In the genomic region with DNA sequence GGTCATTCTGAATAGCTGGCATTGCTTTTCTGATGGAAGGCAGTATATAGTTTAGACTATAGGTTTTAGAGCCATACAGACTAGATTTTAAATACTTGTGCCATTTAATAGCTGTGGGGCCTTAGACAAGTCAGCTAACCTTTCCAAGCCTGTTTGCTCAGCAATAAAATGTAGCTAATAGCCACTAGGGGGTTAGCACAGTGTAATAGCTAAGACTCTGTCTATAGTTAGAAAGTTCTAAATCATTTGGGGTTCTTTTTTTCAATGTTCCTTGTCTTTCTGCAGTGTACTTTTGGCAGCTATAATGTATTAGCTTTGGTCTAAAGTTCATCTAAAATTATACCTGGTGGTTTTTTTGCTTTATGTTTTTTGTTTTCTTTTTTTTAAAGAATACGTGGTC, we compare ENCODE assay signal across 11 cellular contexts. TPM values are rescaled to one million over a fixed set of nuclear protein-coding genes. Genes with fewer than 3 reads are reported as not detected.
A peak's percentile ranks its signal among the peaks of the same experiment; 100 is the strongest.
DNase-seq lines count a peak whose midpoint lies in the region; ATAC-seq and TF ChIP-seq lines count a peak whose summit lies in the region.
"Had no signal": no experiment of that assay in that cellular context is flagged by ENCODE, and none has a peak within 500 bp of the region (broad histone marks: within the 10 kb centered on the region; RNA-seq: fewer than 3 reads in every experiment).

No MANE protein-coding gene starts in this region.

- H3K27ac ChIP-seq in HCT116 (ENCODE audit: low read depth, low read length) (no peak overlapping the region), VCaP (no peak overlapping the region)

- peaks cover 56 to 66% of the 10 kb centered on the region in 2 experiments for H3K36me3 ChIP-seq in HCT116 (ENCODE audit: control insufficient read depth in 1 of 2, insufficient read depth in 2 of 2, low read length in 2 of 2)

- intact Hi-C loops in HCT116 (cut with micrococcal nuclease) = no loop called here

- no peaks in the 10 kb centered on the region for H3K9me2 ChIP-seq in HCT116 (ENCODE audit: insufficient read depth)

- TF ChIP-seq POLR2A in HCT116 (IDR thresholded peaks at IDR 0.05; ENCODE audit: borderline replicate concordance, extremely low read depth, insufficient read depth, insufficient read length) = no peak
- no peak for TF ChIP-seq POLR2A in erythroblast (IDR thresholded peaks at IDR 0.05; ENCODE audit: low read length)

- no peak overlapping the region for H3K4me3 ChIP-seq in HCT116 (replicated peaks in 1 of 2; ENCODE audit: low read depth in 1 of 2, low read length in 2 of 2)

- DNase-seq in DMS114 treated with DMSO at 0.1 percent for 48 hours (lab: John Stamatoyannopoulos, UW; ENCODE audit: unreplicated experiment) (peak; percentile 18), HCT116 (ENCODE audit: low read depth, low spot score) (no peak), lung microvascular endothelial cell (ENCODE audit: low read depth in 2 of 2) (peak; percentile 16 to 17), erythroblast (lab: John Stamatoyannopoulos, UW) (no peak), occipital lobe (lab: John Stamatoyannopoulos, UW) (no peak), hippocampal formation (lab: John Stamatoyannopoulos, UW) (no peak), NOMO-1 treated with DMSO at 0.1 percent for 48 hours (lab: John Stamatoyannopoulos, UW; ENCODE audit: unreplicated experiment) (no peak)
- DNase-seq: activated naive CD4-positive, alpha-beta T cell; effector memory CD4-positive, alpha-beta T cell; NCI-H748 treated with DMSO at 0.1 percent for 48 hours had no signal

- POLR2A ChIA-PET in HCT116 (lab: Charles Lee) = interaction anchor here (0.6 kb wide), 1 partner anchor 141 kb away, joined by 3 read pairs; no protein-coding TSS in a partner anchor

- CTCF ChIA-PET in HCT116 (lab: Charles Lee) = interaction anchor here (0.6 to 1.0 kb wide), 2 partner anchors 113 to 494 kb away, joined by 3 read pairs; no protein-coding TSS in a partner anchor

- no peaks in the 10 kb centered on the region for H3K9me3 ChIP-seq in HCT116 (ENCODE audit: control insufficient read depth in 1 of 2, insufficient read depth in 1 of 2, low read depth in 1 of 2, low read length in 2 of 2)

- peak in 2 of 3 experiments; percentile 35 to 49; a peak in 4 of 6 replicates for TF ChIP-seq CTCF in HCT116 (IDR thresholded peaks at IDR 0.05 in 2 of 3, conservative IDR thresholded peaks at IDR 0.05 in 1 of 3; ENCODE audit: borderline replicate concordance in 1 of 3, insufficient read depth in 1 of 3, low read depth in 2 of 3, low read length in 2 of 3)
- peak; percentile 62 for TF ChIP-seq CTCF in VCaP (conservative IDR thresholded peaks at IDR 0.05)

- no peaks in the 10 kb centered on the region for H3K27me3 ChIP-seq in HCT116 (ENCODE audit: insufficient read depth, low read length)

- no TSS peak for BruUV-seq in HCT116 (replicated peaks; lab: Mats Ljungman, UMichigan)

- no peak overlapping the region for H2AFZ ChIP-seq in HCT116 (ENCODE audit: low read depth, low read length, poor library complexity, severe bottlenecking)

- no peak overlapping the region for H3K4me2 ChIP-seq in HCT116 (ENCODE audit: low read length)

- peaks cover 79% of the 10 kb centered on the region for H3K79me2 ChIP-seq in HCT116 (ENCODE audit: insufficient read depth, low read length)

- 0 out of 2 replicates have a peak, but pooled peaks have one; percentile 4 for TF ChIP-seq RAD21 in HCT116 (IDR thresholded peaks at IDR 0.05; ENCODE audit: low read depth)

- RAD21 ChIA-PET in HCT116 (lab: Charles Lee; ENCODE audit: low non-redundant PET in 1 of 2, low total read pairs in 2 of 2, uncharacterized antibody in 2 of 2, unreplicated experiment in 2 of 2) = no interaction called here

- H4K20me1 ChIP-seq in HCT116 (ENCODE audit: insufficient read depth) = peaks cover 25% of the 10 kb centered on the region; the same call in 1 of the 2 replicates

- H3K9ac ChIP-seq in HCT116 (ENCODE audit: low read length) = no peak overlapping the region

- no peaks in the 10 kb centered on the region for H3K4me1 ChIP-seq in HCT116 (ENCODE audit: control insufficient read depth in 1 of 2, insufficient read depth in 2 of 2, low read length in 2 of 2)

- ATAC-seq in HCT116 = peak; percentile 75

TF ChIP-seq in HCT116, 20 proteins besides CTCF, POLR2A, EP300 and RAD21:
- TF ChIP-seq, protein P1, sequence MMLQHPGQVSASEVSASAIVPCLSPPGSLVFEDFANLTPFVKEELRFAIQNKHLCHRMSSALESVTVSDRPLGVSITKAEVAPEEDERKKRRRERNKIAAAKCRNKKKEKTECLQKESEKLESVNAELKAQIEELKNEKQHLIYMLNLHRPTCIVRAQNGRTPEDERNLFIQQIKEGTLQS (IDR thresholded peaks at IDR 0.05) = no peak
- TF ChIP-seq SP1 (IDR thresholded peaks at IDR 0.05; ENCODE audit: low read depth) (no peak), EZH2phosphoT487 (IDR thresholded peaks at IDR 0.05; ENCODE audit: borderline replicate concordance) (no peak), POLR2AphosphoS5 (IDR thresholded peaks at IDR 0.05; ENCODE audit: low read depth, low read length) (no peak), JUND (IDR thresholded peaks at IDR 0.05) (no peak), REST (IDR thresholded peaks at IDR 0.05; ENCODE audit: low read depth) (no peak), CEBPB (IDR thresholded peaks at IDR 0.05; ENCODE audit: low read depth) (no peak)
TF ChIP-seq in HCT116: peak in this region for 0.

RNA-seq across cellular contexts. Expression of gene KIFBP, which starts 7.5 kb away (rescaled TPM):
- total RNA-seq in HCT116 (2021; ENCODE audit: unreplicated experiment) (26.9 TPM), lung microvascular endothelial cell (17.9 and 19.0 TPM in 2 replicates), occipital lobe (36.8 TPM)
- 8.7 and 11.7 TPM in 2 replicates for polyA plus RNA-seq in HCT116 (2012)

RNA-seq across cellular contexts. Expression of gene DDX21, which starts 25.1 kb away (rescaled TPM):
- 153 TPM for total RNA-seq in HCT116 (2021; ENCODE audit: unreplicated experiment)
- 42.5 and 56.5 TPM in 2 replicates for polyA plus RNA-seq in HCT116 (2012)
- 42.9 and 57.7 TPM in 2 replicates for total RNA-seq in lung microvascular endothelial cell
- total RNA-seq in occipital lobe = 49.4 TPM

Comparison
In these comparisons a context has a peak if more than half of its experiments do, and no peak if none do; other contexts are left out.
1. DNase-seq: peak in DMS114 treated with DMSO at 0.1 percent for 48 hours (single experiment) and lung microvascular endothelial cell (2 of 2); none in HCT116 (single experiment), erythroblast (0 of 2), occipital lobe (single experiment), hippocampal formation (0 of 2) and NOMO-1 treated with DMSO at 0.1 percent for 48 hours (single experiment).